16 cellular contexts compared by ENCODE assay signal in the genomic region with DNA sequence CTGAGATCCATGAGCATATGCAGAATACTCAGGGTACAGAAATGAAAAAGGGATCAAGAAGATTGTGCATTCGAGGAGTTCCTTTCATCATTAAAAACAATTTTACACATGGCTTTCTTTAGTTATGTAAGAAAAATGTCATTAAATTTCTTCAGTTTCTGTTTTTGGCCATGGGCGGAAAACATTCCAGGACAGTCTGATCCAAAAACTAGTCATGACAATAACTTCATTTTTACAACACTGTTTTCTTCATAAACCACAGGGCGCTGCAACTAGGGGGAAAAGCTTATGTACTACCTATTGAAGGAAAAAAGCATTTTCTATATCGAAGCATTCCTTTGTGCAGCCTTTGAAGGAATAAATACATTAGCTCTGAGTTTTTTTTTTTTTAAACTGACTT.
"Had no signal": no experiment of that assay in that cellular context is flagged by ENCODE, and none has a peak within 500 bp of the region (broad histone marks: within the 10 kb centered on the region; RNA-seq: fewer than 3 reads in every experiment).

No MANE protein-coding gene starts in this region.

- H3K4me1 ChIP-seq: lower lobe of right lung, upper lobe of right lung had no signal

- H3K9me3 ChIP-seq: lower lobe of right lung, ovary, psoas muscle, upper lobe of right lung had no signal

- H3K4me3 ChIP-seq: hepatocyte, lower lobe of right lung, ovary, psoas muscle, upper lobe of right lung had no signal

- H2AFZ ChIP-seq: hepatocyte had no signal

- ATAC-seq: activated CD4-positive, alpha-beta T cell treated with anti-CD3 and anti-CD28 coated beads for 36 hours; effector memory CD8-positive, alpha-beta T cell; naive thymus-derived CD8-positive, alpha-beta T cell; stimulated activated naive B cell treated with anti-CD40 and anti-IgM and Interleukin-4, amounts not matched to agents 10 μg/mL and 1 μg/mL and 100 μg/mL, for 72 hours; upper lobe of right lung had no signal

- H3K27me3 ChIP-seq: hepatocyte, ovary, upper lobe of right lung had no signal

- H3K36me3 ChIP-seq: ovary had no signal

- H3K4me2 ChIP-seq: hepatocyte had no signal

- H3K27ac ChIP-seq: hepatocyte, psoas muscle, upper lobe of right lung had no signal

- H3K79me2 ChIP-seq: hepatocyte had no signal

- DNase-seq: activated CD4-positive, alpha-beta memory T cell treated with anti-CD3 and anti-CD28 coated beads for 36 hours; activated CD4-positive, alpha-beta T cell treated with anti-CD3 and anti-CD28 coated beads for 36 hours; activated gamma-delta T cell treated with Interleukin-2 at 50 U/mL for 16 hours; activated naive CD8-positive, alpha-beta T cell treated with anti-CD3 and anti-CD28 coated beads for 36 hours; activated T-cell treated with anti-CD3 and anti-CD28 coated beads for 4 hours; amygdala; effector memory CD8-positive, alpha-beta T cell; left cardiac atrium; lower lobe of right lung; naive thymus-derived CD8-positive, alpha-beta T cell; ovary; psoas muscle; right cardiac atrium; stimulated activated naive B cell treated with anti-CD40 and anti-IgM and Interleukin-4, amounts not matched to agents 10 μg/mL and 1 μg/mL and 100 μg/mL, for 72 hours; upper lobe of right lung had no signal
